ENCODE assay signal across 1 cellular context in genomic region chr3:152496286-152496685, GRCh38.
TF ChIP-seq lines count a peak whose summit lies in the region.

No MANE protein-coding gene starts in this region.

TF ChIP-seq in H1, 55 proteins besides CTCF, POLR2A, EP300 and RAD21 (continued from another document):
- TF ChIP-seq USF2 (IDR thresholded peaks at IDR 0.05; ENCODE audit: low read length) (no peak), SAP30 (IDR thresholded peaks at IDR 0.05; ENCODE audit: insufficient read depth, insufficient replicate concordance, low read length) (no peak), RNF2 (IDR thresholded peaks at IDR 0.05; ENCODE audit: borderline replicate concordance, low read depth, low read length, missing control alignments, poor library complexity, severe bottlenecking) (no peak), NRF1 (IDR thresholded peaks at IDR 0.05; ENCODE audit: low read depth, low read length) (no peak), TBP (IDR thresholded peaks at IDR 0.05; ENCODE audit: low read depth, low read length) (no peak), CHD7 (IDR thresholded peaks at IDR 0.05; ENCODE audit: insufficient replicate concordance, low read length) (no peak), MAFK (IDR thresholded peaks at IDR 0.05; ENCODE audit: low read depth, low read length) (no peak), SP2 (IDR thresholded peaks at IDR 0.05; ENCODE audit: low read length) (no peak), TCF12 (IDR thresholded peaks at IDR 0.05; ENCODE audit: low read depth, low read length) (no peak)
TF ChIP-seq in H1: peak in this region for 0.
